Comparison of ENCODE assay signal across 10 cellular contexts in the genomic region with DNA sequence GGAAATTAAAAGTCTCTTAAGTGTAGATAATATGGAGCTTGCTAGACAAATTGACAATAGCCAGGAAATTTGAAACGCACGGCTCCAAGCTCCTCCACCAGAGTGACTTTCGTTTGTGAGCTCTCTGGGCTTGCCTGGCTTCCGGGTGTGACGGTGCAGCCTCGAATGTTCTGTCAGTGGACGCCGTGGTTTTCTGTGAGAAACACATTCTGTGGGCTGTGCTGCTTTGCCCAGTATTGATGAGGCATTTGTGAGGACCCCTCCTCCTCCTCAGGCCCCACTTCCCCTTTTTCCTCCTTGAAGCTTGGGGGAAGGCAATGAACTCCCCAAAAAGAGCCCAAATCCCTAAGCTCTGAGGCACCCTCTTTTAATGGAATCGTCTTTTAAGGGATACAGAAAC. TPM values are rescaled to one million over a fixed set of nuclear protein-coding genes. Genes with fewer than 3 reads are reported as not detected.
A peak's percentile ranks its signal among the peaks of the same experiment; 100 is the strongest.
DNase-seq lines count a peak whose midpoint lies in the region; ATAC-seq and TF ChIP-seq lines count a peak whose summit lies in the region.
"Had no signal": no experiment of that assay in that cellular context is flagged by ENCODE, and none has a peak within 500 bp of the region (broad histone marks: within the 10 kb centered on the region; RNA-seq: fewer than 3 reads in every experiment).

No MANE protein-coding gene starts in this region.

- DNase-seq in Right ventricle myocardium superior (peak; percentile 53), cardiac septum (ENCODE audit: low spot score) (no peak), lower lobe of right lung (peak; percentile 56), thyroid gland (peak; percentile 28 to 60), SJCRH30 (no peak)
- DNase-seq in activated CD4-positive, alpha-beta memory T cell treated with anti-CD3 and anti-CD28 coated beads for 36 hours: peak; percentile 11
- DNase-seq: activated T-cell treated with anti-CD3 and anti-CD28 coated beads, Interleukin-2, amount 50 U/mL, for 48 hours; effector CD4-positive, alpha-beta T cell had no signal

- H3K4me1 ChIP-seq in lower lobe of right lung: peaks cover 5% of the 10 kb centered on the region
- no peaks in the 10 kb centered on the region for H3K4me1 ChIP-seq in thyroid gland
- H3K4me1 ChIP-seq in SJCRH30: no peaks in the 10 kb centered on the region

- CTCF ChIA-PET in activated CD4-positive, alpha-beta memory T cell treated with anti-CD3 and anti-CD28 coated beads for 36 hours (lab: Charles Lee): interaction anchor here (1.0 to 3.2 kb wide), 4 partner anchors 12 to 320 kb away, joined by 3 to 20 read pairs (median 4); no protein-coding TSS in a partner anchor

- H3K9me3 ChIP-seq in lower lobe of right lung: no peaks in the 10 kb centered on the region
- H3K9me3 ChIP-seq in thyroid gland: no peaks in the 10 kb centered on the region
- H3K9me3 ChIP-seq in SJCRH30 (replicated peaks): no peaks in the 10 kb centered on the region

- intact Hi-C loops in Right ventricle myocardium superior (cut with DNase I): no loop called here
- intact Hi-C loops in cardiac septum (cut with DNase I): loop anchor here (10.0 kb wide), 1 partner anchor 438 kb away; no protein-coding TSS in a partner anchor
- intact Hi-C loops in activated CD4-positive, alpha-beta memory T cell treated with anti-CD3 and anti-CD28 coated beads for 36 hours (cut with micrococcal nuclease): loop anchor here (10.0 kb wide), 1 partner anchor 318 kb away; the partner anchor contains the start of gene ALDH1A2
- intact Hi-C loops in lower lobe of right lung (cut with DNase I): no loop called here
- intact Hi-C loops in thyroid gland (cut with DNase I): no loop called here

- no peak overlapping the region for H3K4me3 Mint-ChIP-seq in activated CD4-positive, alpha-beta memory T cell treated with anti-CD3 and anti-CD28 coated beads for 36 hours

- WGBS in thyroid gland, 2 donors: 13 to 31% methylated on average over 8 to 9 of the region's 9 CpGs

- H3K27me3 Mint-ChIP-seq in activated CD4-positive, alpha-beta memory T cell treated with anti-CD3 and anti-CD28 coated beads for 36 hours: no peaks in the 10 kb centered on the region

- no peaks in the 10 kb centered on the region for H3K36me3 ChIP-seq in lower lobe of right lung
- no peaks in the 10 kb centered on the region for H3K36me3 ChIP-seq in thyroid gland
- no peaks in the 10 kb centered on the region for H3K36me3 ChIP-seq in SJCRH30

- POLR2A ChIA-PET in activated CD4-positive, alpha-beta memory T cell treated with anti-CD3 and anti-CD28 coated beads for 36 hours (lab: Charles Lee): no interaction called here

- ATAC-seq in Right ventricle myocardium superior (ENCODE audit: poor library complexity) (peak; percentile 52), lower lobe of right lung (peak; percentile 69 to 77), GM21515 (IDR thresholded peaks at IDR 0.05; ENCODE audit: unreplicated experiment) (no peak), GM21737 (IDR thresholded peaks at IDR 0.05; ENCODE audit: unreplicated experiment) (no peak)

- H3K27ac Mint-ChIP-seq in activated CD4-positive, alpha-beta memory T cell treated with anti-CD3 and anti-CD28 coated beads for 36 hours: no peak overlapping the region

- H3K27ac ChIP-seq in lower lobe of right lung (peak overlapping the region; percentile 47), thyroid gland (no peak overlapping the region), SJCRH30 (no peak overlapping the region)

- H3K27me3 ChIP-seq in lower lobe of right lung (ENCODE audit: low read depth) (no peaks in the 10 kb centered on the region), thyroid gland (no peaks in the 10 kb centered on the region), SJCRH30 (no peaks in the 10 kb centered on the region)

- H3K4me3 ChIP-seq in lower lobe of right lung (peak overlapping the region; percentile 26), thyroid gland (replicated peaks in 1 of 3) (peak overlapping the region in 2 of 3 donors; percentile 1 to 2), SJCRH30 (no peak overlapping the region)

- no peaks in the 10 kb centered on the region for H3K9me3 Mint-ChIP-seq in activated CD4-positive, alpha-beta memory T cell treated with anti-CD3 and anti-CD28 coated beads for 36 hours

- H3K36me3 Mint-ChIP-seq in activated CD4-positive, alpha-beta memory T cell treated with anti-CD3 and anti-CD28 coated beads for 36 hours: no peaks in the 10 kb centered on the region

- TF ChIP-seq POLR2A in thyroid gland (IDR thresholded peaks at IDR 0.05): no peak

- no peak for TF ChIP-seq CTCF in lower lobe of right lung (IDR thresholded peaks at IDR 0.05)
- TF ChIP-seq CTCF in thyroid gland (IDR thresholded peaks at IDR 0.05): no peak

- no peaks in the 10 kb centered on the region for H3K4me1 Mint-ChIP-seq in activated CD4-positive, alpha-beta memory T cell treated with anti-CD3 and anti-CD28 coated beads for 36 hours (ENCODE audit: low read depth)

RNA-seq across cellular contexts. Expression of gene POLR2M, which starts 40.7 kb away (rescaled TPM):
- total RNA-seq in Right ventricle myocardium superior: 47.1 TPM
- total RNA-seq in cardiac septum: 80.8 TPM
- 10 to 100 TPM; 84.1 to 86.5 TPM for total RNA-seq in activated CD4-positive, alpha-beta memory T cell treated with anti-CD3 and anti-CD28 coated beads for 36 hours
- 58.3 TPM for total RNA-seq in lower lobe of right lung
- 100 to 1,000 TPM in 1 of 4 donors, 10 to 100 TPM in 3; 63.2 to 269 (median 70.6) TPM for total RNA-seq in thyroid gland
- total RNA-seq in SJCRH30 (2014; rRNA removed; shearing (Covaris generic)): 329 and 416 TPM in 2 replicates

Comparison
In these comparisons a context has a peak if more than half of its experiments do, and no peak if none do; other contexts are left out.
1. DNase-seq: peak in Right ventricle myocardium superior (single experiment), activated CD4-positive, alpha-beta memory T cell treated with anti-CD3 and anti-CD28 coated beads for 36 hours (single experiment), lower lobe of right lung (single experiment) and thyroid gland (2 of 2); none in cardiac septum (single experiment) and SJCRH30 (0 of 2).
2. intact Hi-C loops: an anchor here in cardiac septum (10.0 kb wide) and activated CD4-positive, alpha-beta memory T cell treated with anti-CD3 and anti-CD28 coated beads for 36 hours (10.0 kb wide); none called in Right ventricle myocardium superior, lower lobe of right lung and thyroid gland.
3. ATAC-seq: peak in Right ventricle myocardium superior (single experiment) and lower lobe of right lung (2 of 2); none in GM21515 (single experiment) and GM21737 (single experiment).